ENCODE assay signal across 19 cellular contexts in genomic region chr5:69131304-69131703, GRCh38. TPM values are rescaled to one million over a fixed set of nuclear protein-coding genes. Genes with fewer than 3 reads are reported as not detected.
A peak's percentile ranks its signal among the peaks of the same experiment; 100 is the strongest.
DNase-seq lines count a peak whose midpoint lies in the region; ATAC-seq, FAIRE-seq and TF ChIP-seq lines count a peak whose summit lies in the region.
"Had no signal": no experiment of that assay in that cellular context is flagged by ENCODE, and none has a peak within 500 bp of the region (broad histone marks: within the 10 kb centered on the region; RNA-seq: fewer than 3 reads in every experiment).

No MANE protein-coding gene starts in this region.

- no peak for FAIRE-seq in A549 (lab: Jason Lieb, UNC)
- FAIRE-seq: GM12891, GM19239 had no signal

- no peaks in the 10 kb centered on the region for H3K27me3 ChIP-seq in Karpas-422 (ENCODE audit: low read length)
- no peaks in the 10 kb centered on the region for H3K27me3 ChIP-seq in SU-DHL-6 (ENCODE audit: low read length)
- no peaks in the 10 kb centered on the region for H3K27me3 ChIP-seq in trophoblast cell (ENCODE audit: insufficient read depth, low read length)
- H3K27me3 ChIP-seq: BE2C had no signal

- ATAC-seq in A549 = no peak

- H2AK5ac ChIP-seq in trophoblast cell (ENCODE audit: low read length) = no peak overlapping the region

- H3K79me2 ChIP-seq in Karpas-422 (ENCODE audit: low read length) = no peaks in the 10 kb centered on the region
- H3K79me2 ChIP-seq in SU-DHL-6 (ENCODE audit: insufficient read depth, low read length) = no peaks in the 10 kb centered on the region
- H3K79me2 ChIP-seq in trophoblast cell (ENCODE audit: control insufficient read depth, insufficient read depth, low read length, poor library complexity) = no peaks in the 10 kb centered on the region

- no peak overlapping the region for H3K4me2 ChIP-seq in A549
- H3K4me2 ChIP-seq in Karpas-422 (ENCODE audit: low read depth, low read length, poor library complexity, severe bottlenecking) = peak overlapping the region; percentile 40
- H3K4me2 ChIP-seq in SU-DHL-6 (ENCODE audit: low read depth, low read length, poor library complexity, severe bottlenecking) = no peak overlapping the region
- H3K4me2 ChIP-seq in trophoblast cell (ENCODE audit: low read length) = no peak overlapping the region

- H4K91ac ChIP-seq in trophoblast cell (ENCODE audit: low read depth, low read length) = no peak overlapping the region

- peaks cover 23% of the 10 kb centered on the region for H3F3A ChIP-seq in SU-DHL-6 (ENCODE audit: insufficient read depth)

- H3K36me3 ChIP-seq in Karpas-422 (ENCODE audit: insufficient read depth, low read length) (peaks cover 22% of the 10 kb centered on the region; the same call in 1 of the 2 replicates), SU-DHL-6 (ENCODE audit: low read length) (peaks cover 22% of the 10 kb centered on the region; the same call in 1 of the 2 replicates), trophoblast cell (ENCODE audit: control insufficient read depth in 1 of 2, insufficient read depth in 2 of 2, low read length in 2 of 2) (peaks cover 8 to 9% of the 10 kb centered on the region in 2 experiments)

- H3K27ac ChIP-seq in A549 (peak overlapping the region; percentile 5 to 70; a peak in 3 of 6 replicates), Karpas-422 (ENCODE audit: low read length) (peak overlapping the region; percentile 65; the same call in 1 of the 2 replicates), SU-DHL-6 (ENCODE audit: low read depth, low read length) (peak overlapping the region; percentile 42), trophoblast cell (ENCODE audit: low read depth, low read length) (no peak overlapping the region)
- H3K27ac ChIP-seq: GM23248 had no signal

- H3K18ac ChIP-seq in trophoblast cell (ENCODE audit: low read length) = no peak overlapping the region

- POLR2A ChIA-PET in A549 (lab: Yijun Ruan, JAX) = no interaction called here

- CTCF ChIA-PET in A549 (lab: Yijun Ruan, JAX) = no interaction called here

- H3K79me1 ChIP-seq in trophoblast cell (ENCODE audit: low read length) = no peaks in the 10 kb centered on the region

- no peak for TF ChIP-seq EP300 in A549 (IDR thresholded peaks at IDR 0.05)

- no peak for TF ChIP-seq RAD21 in A549 (conservative IDR thresholded peaks at IDR 0.05 in 1 of 2, IDR thresholded peaks at IDR 0.05 in 1 of 2)

- no peak for TF ChIP-seq POLR2A in A549 (IDR thresholded peaks at IDR 0.05; ENCODE audit: low read length)

- H3K4me3 ChIP-seq in A549 = no peak overlapping the region
- no peak overlapping the region for H3K4me3 ChIP-seq in Karpas-422 (ENCODE audit: low read length)
- no peak overlapping the region for H3K4me3 ChIP-seq in SU-DHL-6 (ENCODE audit: insufficient read depth, low read length, poor library complexity, severe bottlenecking)
- no peak overlapping the region for H3K4me3 ChIP-seq in trophoblast cell (ENCODE audit: low read depth, low read length)
- H3K4me3 ChIP-seq: GM23248, HAP-1 had no signal

- H3K23ac ChIP-seq in trophoblast cell (ENCODE audit: low read length) = no peak overlapping the region

- H3K9me3 ChIP-seq in A549 = no peaks in the 10 kb centered on the region
- H3K9me3 ChIP-seq in Karpas-422 (ENCODE audit: low read length) = no peaks in the 10 kb centered on the region
- H3K9me3 ChIP-seq in SU-DHL-6 (ENCODE audit: insufficient read depth, low read length) = no peaks in the 10 kb centered on the region
- no peaks in the 10 kb centered on the region for H3K9me3 ChIP-seq in trophoblast cell (ENCODE audit: insufficient read depth, low read depth, low read length)
- H3K9me3 ChIP-seq: BE2C, HAP-1 had no signal

- no peak overlapping the region for H4K12ac ChIP-seq in trophoblast cell (ENCODE audit: low read depth, low read length)

- TF ChIP-seq CTCF in A549 (IDR thresholded peaks at IDR 0.05) (no peak), SU-DHL-6 (IDR thresholded peaks at IDR 0.05; ENCODE audit: insufficient read depth, low read length, poor library complexity, severe bottlenecking) (no peak)

- no peak overlapping the region for H3K14ac ChIP-seq in trophoblast cell (ENCODE audit: low read length)

- H2BK120ac ChIP-seq in trophoblast cell (ENCODE audit: insufficient read depth, low read length, poor library complexity) = no peak overlapping the region

- H2AFZ ChIP-seq in Karpas-422 (ENCODE audit: low read length) = no peak overlapping the region
- no peak overlapping the region for H2AFZ ChIP-seq in SU-DHL-6 (ENCODE audit: low read depth, low read length, severe bottlenecking)
- no peak overlapping the region for H2AFZ ChIP-seq in trophoblast cell (ENCODE audit: insufficient read depth, low read length, poor library complexity)
- H2AFZ ChIP-seq: GM23248 had no signal

- H3K9ac ChIP-seq in Karpas-422 (ENCODE audit: low read length) (no peak overlapping the region), SU-DHL-6 (ENCODE audit: low read length) (no peak overlapping the region), trophoblast cell (ENCODE audit: low read length) (no peak overlapping the region)
- H3K9ac ChIP-seq: GM23248 had no signal

- H4K8ac ChIP-seq in trophoblast cell (ENCODE audit: low read depth, low read length) = no peak overlapping the region

- H2BK5ac ChIP-seq in trophoblast cell (ENCODE audit: low read depth, low read length, poor library complexity) = no peak overlapping the region

- H4K20me1 ChIP-seq in Karpas-422 (ENCODE audit: insufficient read depth, low read depth, low read length) = no peaks in the 10 kb centered on the region
- H4K20me1 ChIP-seq in SU-DHL-6 (ENCODE audit: low read depth, low read length) = no peaks in the 10 kb centered on the region

- H3K9me2 ChIP-seq in Karpas-422 (replicated peaks; ENCODE audit: insufficient read depth, low read length) = no peaks in the 10 kb centered on the region
- no peaks in the 10 kb centered on the region for H3K9me2 ChIP-seq in SU-DHL-6 (replicated peaks; ENCODE audit: insufficient read depth, low read length)

- DNase-seq in A549 (ENCODE audit: low read depth in 1 of 2, low spot score in 1 of 2) = no peak
- no peak for DNase-seq in Karpas-422
- DNase-seq in trophoblast cell = peak; percentile 50 to 82
- DNase-seq in midbrain (lab: John Stamatoyannopoulos, UW) = no peak
- DNase-seq in NCI-H128 (lab: John Stamatoyannopoulos, UW; ENCODE audit: unreplicated experiment) = no peak
- DNase-seq: ACHN; BE2C; C1 segment of cervical spinal cord; CD4-positive, CD25-positive, alpha-beta regulatory T cell; CD8-positive, alpha-beta memory T cell; COR-L47; DMS 273 treated with DMSO at 0.1 percent for 48 hours; DMS53; DND-41; GM23248 had no signal

- no peak overlapping the region for H3K4ac ChIP-seq in trophoblast cell (ENCODE audit: low read depth, low read length)

- peaks cover 27% of the 10 kb centered on the region for H3K4me1 ChIP-seq in A549
- H3K4me1 ChIP-seq in Karpas-422 (ENCODE audit: low read length) = peaks cover 34% of the 10 kb centered on the region
- H3K4me1 ChIP-seq in trophoblast cell (ENCODE audit: control insufficient read depth in 1 of 2, insufficient read depth in 2 of 2, low read length in 2 of 2) = no peaks in the 10 kb centered on the region
- H3K4me1 ChIP-seq: BE2C had no signal

- no peak overlapping the region for H2BK12ac ChIP-seq in trophoblast cell (ENCODE audit: low read length)

TF ChIP-seq in A549, 52 proteins besides CTCF, POLR2A, EP300 and RAD21 (continues in another document):
- TF ChIP-seq PHF8 (IDR thresholded peaks at IDR 0.05; ENCODE audit: borderline replicate concordance, low read depth) = no peak
- no peak for TF ChIP-seq JUN (IDR thresholded peaks at IDR 0.05)
- no peak for TF ChIP-seq MAFK (IDR thresholded peaks at IDR 0.05; ENCODE audit: partially characterized antibody)
- no peak for TF ChIP-seq RCOR1 (IDR thresholded peaks at IDR 0.05; ENCODE audit: low read depth, low read length)
- TF ChIP-seq HMGXB4 (CRISPR knock-in tag; IDR thresholded peaks at IDR 0.05; ENCODE audit: borderline replicate concordance) = no peak
- no peak for TF ChIP-seq TP53 (CRISPR knock-in tag; IDR thresholded peaks at IDR 0.05)
- TF ChIP-seq FOXS1 (CRISPR knock-in tag; IDR thresholded peaks at IDR 0.05) = no peak

RNA-seq across cellular contexts. Expression of gene CCNB1, which starts 35.6 kb away (rescaled TPM):
- polyA plus RNA-seq in A549 (2011; rRNA removed) = 196 and 236 TPM in 2 replicates
- polyA plus RNA-seq in A549 (2012; cell fraction: cytosol; rRNA removed) = 159 and 167 TPM in 2 replicates
- polyA plus RNA-seq in A549 (2012; cell fraction: nucleus; rRNA removed) = 113 and 130 TPM in 2 replicates
- polyA plus RNA-seq in A549 (2017; fragmentation: RNase III; extraction: RNeasy Plus Mini Kit Qiagen cat#74134 plus additional on column Dnase treatment) = 300 to 327 TPM (median 311 TPM) in 3 replicates
- 55.1 and 71.4 TPM in 2 replicates for polyA minus RNA-seq in A549 (2011; rRNA and poly(A)+ RNA removed)
- 58.5 and 96.4 TPM in 2 replicates for total RNA-seq in Karpas-422 (2014; rRNA removed; shearing (Covaris generic); ENCODE audit: low replicate concordance)
- 197 and 203 TPM in 2 replicates for polyA plus RNA-seq in trophoblast cell (2013)

RNA-seq across cellular contexts. Expression of gene SLC30A5, which starts 37.5 kb away (rescaled TPM):
- polyA plus RNA-seq in A549 (2011; rRNA removed) = 74.6 and 79.8 TPM in 2 replicates
- polyA plus RNA-seq in A549 (2012; cell fraction: cytosol; rRNA removed) = 15.7 and 29.3 TPM in 2 replicates
- polyA plus RNA-seq in A549 (2012; cell fraction: nucleus; rRNA removed) = 15.2 and 25.8 TPM in 2 replicates
- polyA plus RNA-seq in A549 (2017; fragmentation: RNase III; extraction: RNeasy Plus Mini Kit Qiagen cat#74134 plus additional on column Dnase treatment) = 51.2 to 53.3 TPM (median 52.2 TPM) in 3 replicates
- polyA minus RNA-seq in A549 (2011; rRNA and poly(A)+ RNA removed) = 155 and 163 TPM in 2 replicates
- total RNA-seq in Karpas-422 (2014; rRNA removed; shearing (Covaris generic); ENCODE audit: low replicate concordance) = 25.7 and 66.1 TPM in 2 replicates
- polyA plus RNA-seq in trophoblast cell (2013) = 47.1 and 54.6 TPM in 2 replicates

RNA-seq across cellular contexts. Expression of gene CENPH, which starts 58.1 kb away (rescaled TPM):
- polyA plus RNA-seq in A549 (2011; rRNA removed) = 19.0 and 35.2 TPM in 2 replicates
- polyA plus RNA-seq in A549 (2012; cell fraction: cytosol; rRNA removed) = 15.8 and 16.0 TPM in 2 replicates
- polyA plus RNA-seq in A549 (2012; cell fraction: nucleus; rRNA removed) = 5.2 and 13.0 TPM in 2 replicates
- 26.7 to 33.1 TPM (median 26.7 TPM) in 3 replicates for polyA plus RNA-seq in A549 (2017; fragmentation: RNase III; extraction: RNeasy Plus Mini Kit Qiagen cat#74134 plus additional on column Dnase treatment)
- 3.6 and 5.5 TPM in 2 replicates for polyA minus RNA-seq in A549 (2011; rRNA and poly(A)+ RNA removed)
- 34.1 and 37.0 TPM in 2 replicates for total RNA-seq in Karpas-422 (2014; rRNA removed; shearing (Covaris generic); ENCODE audit: low replicate concordance)
- 23.9 and 25.7 TPM in 2 replicates for polyA plus RNA-seq in trophoblast cell (2013)

Comparison
In these comparisons a context has a peak if more than half of its experiments do, and no peak if none do; other contexts are left out.
1. DNase-seq: peak in trophoblast cell (2 of 2); none in A549 (0 of 2), Karpas-422 (single experiment), midbrain (single experiment) and NCI-H128 (single experiment).